Comparison of ENCODE assay signal across 1 cellular context in genomic region chr6:6886160-6886885, GRCh38.
A peak's percentile ranks its signal among the peaks of the same experiment; 100 is the strongest.
TF ChIP-seq lines count a peak whose summit lies in the region.

No MANE protein-coding gene starts in this region.

TF ChIP-seq in K562, 482 proteins besides CTCF, POLR2A, EP300 and RAD21 (continued from another document):
- TF ChIP-seq AFF1 (IDR thresholded peaks at IDR 0.05; ENCODE audit: low read depth in 1 of 2, partially characterized antibody in 2 of 2) (peak in 1 of 2 experiments; percentile 27), ZNF324 (CRISPR knock-in tag; IDR thresholded peaks at IDR 0.05) (no peak), TAF1 (IDR thresholded peaks at IDR 0.05; ENCODE audit: control insufficient read depth, extremely low read depth, insufficient read depth, low read length, severe bottlenecking) (no peak), ETV6 (IDR thresholded peaks at IDR 0.05; ENCODE audit: borderline replicate concordance in 1 of 2, low read depth in 2 of 2, low read length in 1 of 2) (no peak), ETV6 (CRISPR knock-in tag; IDR thresholded peaks at IDR 0.05; ENCODE audit: borderline replicate concordance) (no peak), U2AF2 (optimal IDR thresholded peaks at IDR 0.05; ENCODE audit: low read depth, low read length) (no peak), ZNF384 (IDR thresholded peaks at IDR 0.05; ENCODE audit: low read depth, low read length) (no peak), PHF21A (IDR thresholded peaks at IDR 0.05; ENCODE audit: borderline replicate concordance, low read depth) (no peak), KAT8 (IDR thresholded peaks at IDR 0.05; ENCODE audit: low read depth) (no peak), TFE3 (CRISPR knock-in tag; IDR thresholded peaks at IDR 0.05) (no peak), NR4A1 (CRISPR knock-in tag; IDR thresholded peaks at IDR 0.05) (0 out of 2 replicates have a peak, but pooled peaks have one; percentile 9), NR4A1 (tag; IDR thresholded peaks at IDR 0.05) (peak; percentile 91), TGIF2 (CRISPR knock-in tag; IDR thresholded peaks at IDR 0.05) (no peak), SRF (CRISPR knock-in tag; IDR thresholded peaks at IDR 0.05) (peak; percentile 16 to 32; a peak in 1 of 4 replicates), ZNF197 (CRISPR knock-in tag; IDR thresholded peaks at IDR 0.05; ENCODE audit: low read depth) (no peak), POLR2AphosphoS5 (IDR thresholded peaks at IDR 0.05; ENCODE audit: control insufficient read depth, insufficient read depth, low read depth, low read length) (peak; percentile 39; the same call in 1 of the 2 replicates), ZKSCAN8 (CRISPR knock-in tag; IDR thresholded peaks at IDR 0.05) (peak; percentile 62; the same call in 1 of the 2 replicates), CREBBP (IDR thresholded peaks at IDR 0.05; ENCODE audit: low read depth, low read length) (no peak), WHSC1 (IDR thresholded peaks at IDR 0.05; ENCODE audit: low read length) (no peak), KAT2B (IDR thresholded peaks at IDR 0.05; ENCODE audit: low read depth, low read length) (no peak), HEY1 (CRISPR knock-in tag; IDR thresholded peaks at IDR 0.05; ENCODE audit: borderline replicate concordance) (no peak), ZKSCAN1 (IDR thresholded peaks at IDR 0.05; ENCODE audit: low read depth, low read length) (no peak), POLR3A (IDR thresholded peaks at IDR 0.05; ENCODE audit: borderline replicate concordance, extremely low read depth, insufficient read depth, insufficient read length) (no peak), ILK (tag; IDR thresholded peaks at IDR 0.05; ENCODE audit: borderline replicate concordance, low read depth) (no peak), NFYB (IDR thresholded peaks at IDR 0.05; ENCODE audit: extremely low read depth, insufficient read length) (no peak), THRA (IDR thresholded peaks at IDR 0.05) (no peak), HNRNPUL1 (IDR thresholded peaks at IDR 0.05; ENCODE audit: low read length) (no peak), POLR3G (IDR thresholded peaks at IDR 0.05; ENCODE audit: extremely low read depth, insufficient read length, insufficient replicate concordance) (no peak), ZBTB26 (CRISPR knock-in tag; IDR thresholded peaks at IDR 0.05) (no peak), GTF2E2 (tag; IDR thresholded peaks at IDR 0.05) (no peak), NFIX (CRISPR knock-in tag; IDR thresholded peaks at IDR 0.05; ENCODE audit: low read depth) (no peak), POLR2H (tag; IDR thresholded peaks at IDR 0.05; ENCODE audit: low read depth) (no peak), ZBTB5 (IDR thresholded peaks at IDR 0.05) (no peak), ZNF785 (CRISPR knock-in tag; IDR thresholded peaks at IDR 0.05) (no peak), SIRT6 (IDR thresholded peaks at IDR 0.05; ENCODE audit: low read depth, low read length) (no peak), ZNF311 (CRISPR knock-in tag; IDR thresholded peaks at IDR 0.05) (peak; percentile 78; the same call in 1 of the 2 replicates), EHMT2 (IDR thresholded peaks at IDR 0.05) (no peak), MTA3 (IDR thresholded peaks at IDR 0.05; ENCODE audit: borderline replicate concordance) (peak; percentile 62; the same call in 1 of the 2 replicates)
